1 cellular context compared by ENCODE assay signal in the genomic region with DNA sequence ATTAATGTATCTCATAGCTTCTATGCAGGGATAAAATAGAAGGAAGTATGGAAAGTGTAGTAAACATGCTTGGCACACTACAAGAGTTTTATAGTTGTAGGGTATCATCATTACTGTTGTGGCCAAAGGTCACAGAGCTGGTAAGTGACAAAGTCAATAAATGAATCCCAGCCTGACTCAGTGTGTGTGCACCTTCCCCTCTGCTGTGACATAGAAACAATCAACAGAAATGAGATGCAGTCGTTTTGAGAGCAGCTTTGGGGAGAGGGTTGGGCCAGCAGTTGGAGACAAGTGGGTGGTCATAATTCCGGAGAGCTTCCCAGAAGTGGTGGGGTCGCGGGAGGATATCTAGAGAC.
TF ChIP-seq lines count a peak whose summit lies in the region.

No MANE protein-coding gene starts in this region.

TF ChIP-seq in GM23338, 12 proteins besides CTCF, POLR2A, EP300 and RAD21 (continued from another document):
- TF ChIP-seq, protein P1, sequence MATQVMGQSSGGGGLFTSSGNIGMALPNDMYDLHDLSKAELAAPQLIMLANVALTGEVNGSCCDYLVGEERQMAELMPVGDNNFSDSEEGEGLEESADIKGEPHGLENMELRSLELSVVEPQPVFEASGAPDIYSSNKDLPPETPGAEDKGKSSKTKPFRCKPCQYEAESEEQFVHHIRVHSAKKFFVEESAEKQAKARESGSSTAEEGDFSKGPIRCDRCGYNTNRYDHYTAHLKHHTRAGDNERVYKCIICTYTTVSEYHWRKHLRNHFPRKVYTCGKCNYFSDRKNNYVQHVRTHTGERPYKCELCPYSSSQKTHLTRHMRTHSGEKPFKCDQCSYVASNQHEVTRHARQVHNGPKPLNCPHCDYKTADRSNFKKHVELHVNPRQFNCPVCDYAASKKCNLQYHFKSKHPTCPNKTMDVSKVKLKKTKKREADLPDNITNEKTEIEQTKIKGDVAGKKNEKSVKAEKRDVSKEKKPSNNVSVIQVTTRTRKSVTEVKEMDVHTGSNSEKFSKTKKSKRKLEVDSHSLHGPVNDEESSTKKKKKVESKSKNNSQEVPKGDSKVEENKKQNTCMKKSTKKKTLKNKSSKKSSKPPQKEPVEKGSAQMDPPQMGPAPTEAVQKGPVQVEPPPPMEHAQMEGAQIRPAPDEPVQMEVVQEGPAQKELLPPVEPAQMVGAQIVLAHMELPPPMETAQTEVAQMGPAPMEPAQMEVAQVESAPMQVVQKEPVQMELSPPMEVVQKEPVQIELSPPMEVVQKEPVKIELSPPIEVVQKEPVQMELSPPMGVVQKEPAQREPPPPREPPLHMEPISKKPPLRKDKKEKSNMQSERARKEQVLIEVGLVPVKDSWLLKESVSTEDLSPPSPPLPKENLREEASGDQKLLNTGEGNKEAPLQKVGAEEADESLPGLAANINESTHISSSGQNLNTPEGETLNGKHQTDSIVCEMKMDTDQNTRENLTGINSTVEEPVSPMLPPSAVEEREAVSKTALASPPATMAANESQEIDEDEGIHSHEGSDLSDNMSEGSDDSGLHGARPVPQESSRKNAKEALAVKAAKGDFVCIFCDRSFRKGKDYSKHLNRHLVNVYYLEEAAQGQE (IDR thresholded peaks at IDR 0.05; ENCODE audit: unreplicated experiment): no peak
- TF ChIP-seq EZH2phosphoT487 (IDR thresholded peaks at IDR 0.05; ENCODE audit: unreplicated experiment) (no peak), ZNF114 (CRISPR knock-in tag; IDR thresholded peaks at IDR 0.05) (no peak), STAT1 (IDR thresholded peaks at IDR 0.05; ENCODE audit: unreplicated experiment) (no peak), CREB1 (CRISPR knock-in tag; IDR thresholded peaks at IDR 0.05; ENCODE audit: low read depth) (no peak), JUNB (IDR thresholded peaks at IDR 0.05; ENCODE audit: unreplicated experiment) (no peak), ZNF331 (CRISPR knock-in tag; IDR thresholded peaks at IDR 0.05; ENCODE audit: low read depth) (no peak)
- TF ChIP-seq, protein P2, sequence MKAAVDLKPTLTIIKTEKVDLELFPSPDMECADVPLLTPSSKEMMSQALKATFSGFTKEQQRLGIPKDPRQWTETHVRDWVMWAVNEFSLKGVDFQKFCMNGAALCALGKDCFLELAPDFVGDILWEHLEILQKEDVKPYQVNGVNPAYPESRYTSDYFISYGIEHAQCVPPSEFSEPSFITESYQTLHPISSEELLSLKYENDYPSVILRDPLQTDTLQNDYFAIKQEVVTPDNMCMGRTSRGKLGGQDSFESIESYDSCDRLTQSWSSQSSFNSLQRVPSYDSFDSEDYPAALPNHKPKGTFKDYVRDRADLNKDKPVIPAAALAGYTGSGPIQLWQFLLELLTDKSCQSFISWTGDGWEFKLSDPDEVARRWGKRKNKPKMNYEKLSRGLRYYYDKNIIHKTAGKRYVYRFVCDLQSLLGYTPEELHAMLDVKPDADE (IDR thresholded peaks at IDR 0.05): no peak
